ENCODE assay signal across 8 cellular contexts in the genomic region with DNA sequence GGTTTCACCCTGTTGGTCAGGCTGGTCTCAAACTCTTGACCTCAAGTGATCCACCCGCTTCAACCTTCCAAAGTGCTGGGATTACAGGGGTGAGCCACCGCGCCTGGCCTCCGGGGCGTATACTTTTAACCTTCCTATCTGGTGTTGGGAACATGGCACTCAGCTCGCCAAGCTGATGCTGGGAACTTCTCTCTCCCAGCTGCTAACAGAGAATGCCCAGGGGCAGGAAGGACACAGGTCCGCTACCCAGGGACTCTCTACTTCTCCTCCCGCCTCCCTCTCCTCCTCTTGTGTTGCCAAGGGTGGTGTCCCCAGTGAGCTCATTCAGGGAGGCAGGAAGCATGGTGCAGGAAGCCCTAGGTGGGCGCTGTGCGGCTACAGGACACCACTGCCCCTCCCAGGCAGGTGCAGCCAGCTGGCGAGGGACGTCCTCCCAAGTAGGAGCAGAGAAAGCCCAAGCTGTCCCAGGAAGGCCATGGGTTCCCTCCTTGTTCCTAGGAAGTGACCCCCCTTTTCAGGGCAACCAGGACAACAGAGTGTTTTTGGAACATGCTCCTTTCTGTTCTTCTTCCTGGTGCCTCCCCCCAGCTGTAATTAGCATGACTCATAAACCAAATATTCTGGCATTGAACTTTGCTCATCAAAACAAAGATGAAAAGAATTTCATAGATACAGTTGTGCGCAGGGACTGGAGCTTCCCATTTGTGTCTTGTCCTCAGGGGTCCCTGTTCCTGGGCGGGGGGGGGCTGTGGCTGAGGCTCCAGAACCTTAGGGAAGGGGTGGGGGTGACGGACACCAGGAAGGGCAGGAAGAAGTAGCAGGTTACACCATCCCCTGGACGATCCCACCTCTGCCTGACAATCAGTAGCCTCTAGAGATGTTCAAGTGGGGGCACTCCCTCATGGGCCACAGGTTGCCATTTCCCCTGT. TPM values are rescaled to one million over a fixed set of nuclear protein-coding genes. Genes with fewer than 3 reads are reported as not detected.
DNase-seq lines count a peak whose midpoint lies in the region; ATAC-seq and TF ChIP-seq lines count a peak whose summit lies in the region.

No MANE protein-coding gene starts in this region.

- H3K36me3 ChIP-seq in osteoblast (ENCODE audit: insufficient read depth, low read length) = no peaks in the 10 kb centered on the region
- no peaks in the 10 kb centered on the region for H3K36me3 ChIP-seq in naive thymus-derived CD4-positive, alpha-beta T cell (ENCODE audit: control insufficient read depth in 2 of 3, insufficient read depth in 3 of 3, low read length in 3 of 3)

- H3K4me3 ChIP-seq in osteoblast (ENCODE audit: insufficient read depth, low read length) = peak overlapping the region; percentile 53
- no peak overlapping the region for H3K4me3 ChIP-seq in naive thymus-derived CD4-positive, alpha-beta T cell (ENCODE audit: low read length)

- CTCF ChIA-PET in naive thymus-derived CD4-positive, alpha-beta T cell (lab: Charles Lee) = interaction anchor here (0.7 to 1.3 kb wide), 2 partner anchors 9 to 19 kb away, joined by 3 read pairs; no protein-coding TSS in a partner anchor

- no peaks in the 10 kb centered on the region for H4K20me1 ChIP-seq in osteoblast (ENCODE audit: insufficient read depth, low read length)

- peak overlapping the region in 1 of 9 donors; percentile 30 for H3K27ac Mint-ChIP-seq in naive thymus-derived CD4-positive, alpha-beta T cell
- H3K27ac Mint-ChIP-seq in CD14-positive monocyte = no peak overlapping the region

- peak overlapping the region; percentile 80 for H3K4me2 ChIP-seq in osteoblast (ENCODE audit: insufficient read depth, low read length)

- POLR2A ChIA-PET in naive thymus-derived CD4-positive, alpha-beta T cell (lab: Charles Lee) = no interaction called here

- peaks cover 41% of the 10 kb centered on the region for H3K4me1 ChIP-seq in osteoblast (ENCODE audit: insufficient read depth, low read length)
- H3K4me1 ChIP-seq in naive thymus-derived CD4-positive, alpha-beta T cell (ENCODE audit: control insufficient read depth in 2 of 2, insufficient read depth in 2 of 2, low read length in 2 of 2) = peaks cover 4% of the 10 kb centered on the region in 2 donors

- H3K36me3 Mint-ChIP-seq in naive thymus-derived CD4-positive, alpha-beta T cell = no peaks in the 10 kb centered on the region
- peaks cover 3 to 4% of the 10 kb centered on the region in 2 donors for H3K36me3 Mint-ChIP-seq in CD14-positive monocyte

- peak; percentile 21 for ATAC-seq in esophagus mucosa
- ATAC-seq in naive thymus-derived CD4-positive, alpha-beta T cell = no peak

- intact Hi-C loops in naive thymus-derived CD4-positive, alpha-beta T cell (cut with micrococcal nuclease) = no loop called here
- intact Hi-C loops in CD14-positive monocyte (cut with micrococcal nuclease) = no loop called here

- no peaks in the 10 kb centered on the region for H3K79me2 ChIP-seq in osteoblast (ENCODE audit: insufficient read depth, low read length)

- no peak for TF ChIP-seq CTCF in osteoblast (IDR thresholded peaks at IDR 0.05; ENCODE audit: extremely low read depth, low read depth, low read length)
- TF ChIP-seq CTCF in CD14-positive monocyte (IDR thresholded peaks at IDR 0.05) = no peak

- peaks cover 34% of the 10 kb centered on the region for H3K27me3 ChIP-seq in osteoblast (ENCODE audit: insufficient read depth, low read length)
- H3K27me3 ChIP-seq in naive thymus-derived CD4-positive, alpha-beta T cell (ENCODE audit: control insufficient read depth in 2 of 2, insufficient read depth in 2 of 2, low read length in 2 of 2) = no peaks in the 10 kb centered on the region

- no peaks in the 10 kb centered on the region for H3K9me3 Mint-ChIP-seq in naive thymus-derived CD4-positive, alpha-beta T cell
- peaks cover 0 to 18% (median 5%) of the 10 kb centered on the region in 7 donors for H3K9me3 Mint-ChIP-seq in CD14-positive monocyte

- peak overlapping the region in 3 of 10 donors; percentile 37 to 49 (median 46) for H3K4me3 Mint-ChIP-seq in naive thymus-derived CD4-positive, alpha-beta T cell
- peak overlapping the region in 1 of 2 donors; percentile 55 for H3K4me3 Mint-ChIP-seq in CD14-positive monocyte

- H3K27me3 Mint-ChIP-seq in naive thymus-derived CD4-positive, alpha-beta T cell = peaks cover 0 to 64% (median 30%) of the 10 kb centered on the region in 5 donors
- H3K27me3 Mint-ChIP-seq in CD14-positive monocyte (ENCODE audit: low read depth in 3 of 3) = peaks cover 80 to 99% (median 89%) of the 10 kb centered on the region in 3 donors

- H3K4me1 Mint-ChIP-seq in naive thymus-derived CD4-positive, alpha-beta T cell = peaks cover 0 to 9% (median 6%) of the 10 kb centered on the region in 7 donors
- H3K4me1 Mint-ChIP-seq in CD14-positive monocyte = peaks cover 13% of the 10 kb centered on the region

- no peaks in the 10 kb centered on the region for H3K9me3 ChIP-seq in osteoblast (ENCODE audit: low read depth, low read length)
- H3K9me3 ChIP-seq in naive thymus-derived CD4-positive, alpha-beta T cell (ENCODE audit: control insufficient read depth in 2 of 3, low read length in 3 of 3) = no peaks in the 10 kb centered on the region

- peak; percentile 63 for DNase-seq in COLO668 (lab: John Stamatoyannopoulos, UW; ENCODE audit: unreplicated experiment)
- DNase-seq in NCI-H2196 treated with DMSO at 0.1 percent for 48 hours (lab: John Stamatoyannopoulos, UW; ENCODE audit: unreplicated experiment) = peak; percentile 79
- DNase-seq in osteoblast (ENCODE audit: insufficient read length, low spot score, missing footprints) = peak; percentile 95
- no peak for DNase-seq in activated CD8-positive, alpha-beta memory T cell treated with anti-CD3 and anti-CD28 coated beads, Interleukin-2, amount 50 U/mL, for 4 hours
- DNase-seq in naive thymus-derived CD4-positive, alpha-beta T cell = no peak
- no peak for DNase-seq in CD14-positive monocyte (ENCODE audit: low spot score)
- no peak for DNase-seq in Kasumi-1 (lab: John Stamatoyannopoulos, UW)

- H3K27ac ChIP-seq in osteoblast (ENCODE audit: low read depth, low read length) = peak overlapping the region; percentile 61
- no peak overlapping the region for H3K27ac ChIP-seq in naive thymus-derived CD4-positive, alpha-beta T cell (ENCODE audit: low read depth, low read length)

- H2AFZ ChIP-seq in osteoblast (ENCODE audit: low read length) = peak overlapping the region; percentile 65

RNA-seq across cellular contexts. Expression of a gene that starts 2.6 kb away (rescaled TPM):
- total RNA-seq in esophagus mucosa = 4.1 TPM
- total RNA-seq in osteoblast = 13.8 and 14.4 TPM in 2 replicates
- under 1 TPM in 1 of 5 experiments, not detected in 4; 0.10 TPM for total RNA-seq in naive thymus-derived CD4-positive, alpha-beta T cell
- polyA plus RNA-seq in naive thymus-derived CD4-positive, alpha-beta T cell = not detected
- not detected for polyA plus RNA-seq in CD14-positive monocyte

RNA-seq across cellular contexts. Expression of a gene that starts 17.0 kb away (rescaled TPM):
- total RNA-seq in esophagus mucosa (55.5 TPM), osteoblast (49.2 and 51.3 TPM in 2 replicates)
- 10 to 100 TPM; 40.1 to 82.2 (median 43.0) TPM for total RNA-seq in naive thymus-derived CD4-positive, alpha-beta T cell
- polyA plus RNA-seq in naive thymus-derived CD4-positive, alpha-beta T cell = 10 to 100 TPM; 11.2 to 11.4 TPM
- polyA plus RNA-seq in CD14-positive monocyte = 10 to 100 TPM; 10.6 to 14.3 TPM

RNA-seq across cellular contexts. Expression of a gene that starts 46.9 kb away (rescaled TPM):
- total RNA-seq in esophagus mucosa (193 TPM), osteoblast (388 and 457 TPM in 2 replicates)
- 100 to 1,000 TPM in 1 of 5 experiments, 10 to 100 TPM in 4; 44.7 to 267 (median 53.9) TPM for total RNA-seq in naive thymus-derived CD4-positive, alpha-beta T cell
- 100 to 1,000 TPM; 116 to 122 TPM for polyA plus RNA-seq in naive thymus-derived CD4-positive, alpha-beta T cell
- 10 to 100 TPM; 11.7 to 12.0 TPM for polyA plus RNA-seq in CD14-positive monocyte

RNA-seq across cellular contexts. Expression of a gene that starts 48.0 kb away (rescaled TPM):
- total RNA-seq in esophagus mucosa = 6.5 TPM
- total RNA-seq in osteoblast = 11.8 and 14.5 TPM in 2 replicates
- total RNA-seq in naive thymus-derived CD4-positive, alpha-beta T cell = 100 to 1,000 TPM in 2 of 5 experiments, 10 to 100 TPM in 3; 41.5 to 214 (median 85.9) TPM
- 1 to 10 TPM; 3.8 to 6.4 TPM for polyA plus RNA-seq in naive thymus-derived CD4-positive, alpha-beta T cell
- 1 to 10 TPM; 2.6 to 3.0 TPM for polyA plus RNA-seq in CD14-positive monocyte

Comparison
In these comparisons a context has a peak if more than half of its experiments do, and no peak if none do; other contexts are left out.
1. DNase-seq: peak in COLO668 (single experiment), NCI-H2196 treated with DMSO at 0.1 percent for 48 hours (single experiment) and osteoblast (single experiment); none in activated CD8-positive, alpha-beta memory T cell treated with anti-CD3 and anti-CD28 coated beads, Interleukin-2, amount 50 U/mL, for 4 hours (single experiment), naive thymus-derived CD4-positive, alpha-beta T cell (0 of 9), CD14-positive monocyte (single experiment) and Kasumi-1 (0 of 2).